1 cellular context compared by ENCODE assay signal in genomic region chr15:60473135-60473534, GRCh38.
TF ChIP-seq lines count a peak whose summit lies in the region.

No MANE protein-coding gene starts in this region.

TF ChIP-seq in H1, 55 proteins besides CTCF, POLR2A, EP300 and RAD21 (continued from another document):
- TF ChIP-seq YY1 (IDR thresholded peaks at IDR 0.05; ENCODE audit: low read depth, low read length) (no peak), SIRT6 (IDR thresholded peaks at IDR 0.05; ENCODE audit: low read length) (no peak), CEBPB (IDR thresholded peaks at IDR 0.05; ENCODE audit: low read depth, low read length) (no peak), USF2 (IDR thresholded peaks at IDR 0.05; ENCODE audit: low read length) (no peak)
